24 cellular contexts compared by ENCODE assay signal in the genomic region with DNA sequence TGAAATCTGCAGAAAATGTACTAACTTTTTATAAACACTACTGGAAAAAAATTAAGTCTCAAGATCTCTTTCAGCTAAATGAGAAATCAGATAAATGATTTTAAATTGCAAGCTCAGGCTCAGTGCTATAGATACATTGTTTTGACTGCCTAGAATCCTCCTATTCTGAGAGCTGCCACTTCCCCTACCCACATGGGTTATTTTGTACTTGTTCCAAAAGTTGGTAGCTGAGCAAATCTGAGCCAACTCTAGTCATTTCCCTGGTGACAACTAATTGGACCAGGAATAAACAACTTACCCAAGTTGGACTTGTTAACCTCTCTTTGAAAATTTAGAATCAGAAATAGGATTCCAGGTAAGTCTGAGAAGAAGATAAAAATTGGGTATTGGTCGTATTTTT.
"Had no signal": no experiment of that assay in that cellular context is flagged by ENCODE, and none has a peak within 500 bp of the region (broad histone marks: within the 10 kb centered on the region; RNA-seq: fewer than 3 reads in every experiment).

No MANE protein-coding gene starts in this region.

- H3K27ac ChIP-seq: SK-N-MC had no signal

- H3K4me1 Mint-ChIP-seq: activated B cell treated with CpG ODN at 0.5 μM for 24 hours; activated CD4-positive, alpha-beta T cell treated with anti-CD3 and anti-CD28 coated beads, Interleukin-2, amount 10 ng/mL, durations not matched to agents 24 days and 14 days; activated CD8-positive, alpha-beta memory T cell treated with anti-CD3 and anti-CD28 coated beads, Interleukin-2, amount 10 ng/mL, durations not matched to agents 7 days and 5 days; activated T-helper 17 cell treated with anti-CD3 and anti-CD28 coated beads, Interleukin-2, amount 50 U/mL, for 72 hours; brain; central memory CD8-positive, alpha-beta T cell; T-cell had no signal

- H3K36me3 Mint-ChIP-seq: activated CD8-positive, alpha-beta memory T cell treated with anti-CD3 and anti-CD28 coated beads, Interleukin-2, amount 10 ng/mL, durations not matched to agents 7 days and 5 days; activated naive CD8-positive, alpha-beta T cell; brain; T-cell had no signal

- H3K4me3 Mint-ChIP-seq: activated B cell treated with CpG ODN at 0.5 μM for 24 hours; activated CD4-positive, alpha-beta T cell treated with anti-CD3 and anti-CD28 coated beads, Interleukin-2, amount 10 ng/mL, durations not matched to agents 24 days and 14 days; activated CD8-positive, alpha-beta memory T cell treated with anti-CD3 and anti-CD28 coated beads, Interleukin-2, amount 10 ng/mL, durations not matched to agents 7 days and 5 days; activated naive CD4-positive, alpha-beta T cell treated with anti-CD3 and anti-CD28 coated beads for 36 hours; activated naive CD8-positive, alpha-beta T cell; activated T-helper 17 cell treated with anti-CD3 and anti-CD28 coated beads, Interleukin-2, amount 50 U/mL, for 72 hours; brain; central memory CD8-positive, alpha-beta T cell; T-cell had no signal

- H3K27ac Mint-ChIP-seq: activated B cell treated with CpG ODN at 0.5 μM for 24 hours; activated CD4-positive, alpha-beta T cell treated with anti-CD3 and anti-CD28 coated beads, Interleukin-2, amount 10 ng/mL, durations not matched to agents 24 days and 14 days; activated CD8-positive, alpha-beta memory T cell treated with anti-CD3 and anti-CD28 coated beads, Interleukin-2, amount 10 ng/mL, durations not matched to agents 7 days and 5 days; activated naive CD4-positive, alpha-beta T cell treated with anti-CD3 and anti-CD28 coated beads for 36 hours; activated naive CD8-positive, alpha-beta T cell; activated T-helper 17 cell treated with anti-CD3 and anti-CD28 coated beads, Interleukin-2, amount 50 U/mL, for 72 hours; brain; T-cell had no signal

- H3K27me3 Mint-ChIP-seq: activated B cell treated with CpG ODN at 0.5 μM for 24 hours; activated CD4-positive, alpha-beta T cell treated with anti-CD3 and anti-CD28 coated beads, Interleukin-2, amount 10 ng/mL, durations not matched to agents 24 days and 14 days; activated CD8-positive, alpha-beta memory T cell treated with anti-CD3 and anti-CD28 coated beads, Interleukin-2, amount 10 ng/mL, durations not matched to agents 7 days and 5 days; activated naive CD8-positive, alpha-beta T cell; activated T-helper 17 cell treated with anti-CD3 and anti-CD28 coated beads, Interleukin-2, amount 50 U/mL, for 72 hours; brain; central memory CD8-positive, alpha-beta T cell; T-cell had no signal

- DNase-seq: activated B cell treated with CpG ODN at 0.5 μM for 24 hours; activated CD4-positive, alpha-beta T cell treated with anti-CD3 and anti-CD28 coated beads for 1 hour; activated CD4-positive, alpha-beta T cell treated with anti-CD3 and anti-CD28 coated beads, Interleukin-2, amount 10 ng/mL, durations not matched to agents 24 days and 14 days; activated CD4-positive, alpha-beta T cell treated with anti-CD3 and anti-CD28 coated beads, Interleukin-2, amount 50 U/mL, for 48 hours; activated CD8-positive, alpha-beta memory T cell treated with anti-CD3 and anti-CD28 coated beads, Interleukin-2, amount 10 ng/mL, durations not matched to agents 7 days and 5 days; activated gamma-delta T cell; activated naive CD4-positive, alpha-beta T cell treated with anti-CD3 and anti-CD28 coated beads for 36 hours; activated T-cell treated with anti-CD3 and anti-CD28 coated beads, Interleukin-2, amount 50 U/mL, for 48 hours; Kasumi-1; NCI-H1092 treated with DMSO at 0.1 percent for 48 hours; NCI-H1436; NCI-H1694 treated with DMSO at 0.1 percent for 48 hours; NCI-H2081; NCI-H510A treated with DMSO at 0.1 percent for 48 hours; RPMI8226; T-cell; T-helper 2 cell; T1000 had no signal

- ATAC-seq: activated CD8-positive, alpha-beta memory T cell treated with anti-CD3 and anti-CD28 coated beads, Interleukin-2, amount 10 ng/mL, durations not matched to agents 7 days and 5 days; activated T-helper 17 cell treated with anti-CD3 and anti-CD28 coated beads, Interleukin-2, amount 50 U/mL, for 72 hours; Right ventricle myocardium inferior; T-cell had no signal

- H3K9me3 Mint-ChIP-seq: activated B cell treated with CpG ODN at 0.5 μM for 24 hours; activated CD4-positive, alpha-beta T cell treated with anti-CD3 and anti-CD28 coated beads, Interleukin-2, amount 10 ng/mL, durations not matched to agents 24 days and 14 days; activated naive CD4-positive, alpha-beta T cell treated with anti-CD3 and anti-CD28 coated beads for 36 hours; activated T-helper 17 cell treated with anti-CD3 and anti-CD28 coated beads, Interleukin-2, amount 50 U/mL, for 72 hours; brain; central memory CD8-positive, alpha-beta T cell had no signal

- H3K4me3 ChIP-seq: SK-N-MC had no signal
